8 cellular contexts compared by ENCODE assay signal in the genomic region with DNA sequence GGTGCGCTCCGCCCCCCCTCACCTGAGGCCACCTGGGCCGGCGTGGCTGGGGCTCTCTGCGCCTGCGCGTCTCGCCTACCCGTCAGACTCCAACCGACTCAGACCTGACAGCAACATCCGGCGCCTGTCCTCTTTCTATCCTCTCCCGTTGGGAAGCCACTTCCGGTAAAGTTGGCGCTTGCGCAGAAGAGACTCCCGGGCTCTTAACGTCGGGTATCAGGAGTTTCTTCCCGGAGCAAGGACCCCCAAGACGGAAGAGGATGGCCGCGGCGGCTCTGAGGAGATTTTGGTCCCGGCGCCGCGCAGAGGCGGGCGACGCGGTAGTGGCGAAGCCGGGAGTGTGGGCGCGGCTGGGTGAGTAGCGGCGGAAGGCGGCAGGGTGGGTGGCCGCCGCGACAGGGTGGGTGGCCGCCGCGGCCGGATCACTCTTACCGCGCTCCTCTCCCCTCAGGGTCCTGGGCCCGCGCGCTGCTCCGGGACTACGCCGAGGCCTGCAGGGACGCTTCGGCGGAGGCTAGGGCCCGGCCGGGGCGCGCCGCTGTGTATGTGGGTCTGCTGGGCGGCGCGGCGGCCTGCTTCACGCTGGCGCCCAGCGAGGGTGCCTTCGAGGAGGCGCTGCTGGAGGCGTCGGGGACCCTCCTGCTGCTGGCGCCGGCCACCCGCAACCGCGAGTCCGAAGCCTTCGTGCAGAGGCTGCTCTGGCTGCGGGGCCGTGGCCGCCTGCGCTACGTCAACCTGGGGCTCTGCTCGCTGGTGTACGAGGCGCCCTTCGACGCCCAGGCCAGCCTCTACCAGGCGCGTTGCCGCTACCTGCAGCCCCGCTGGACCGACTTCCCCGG. TPM values are rescaled to one million over a fixed set of nuclear protein-coding genes. Genes with fewer than 3 reads are reported as not detected.
A peak's percentile ranks its signal among the peaks of the same experiment; 100 is the strongest.
DNase-seq lines count a peak whose midpoint lies in the region; ATAC-seq and TF ChIP-seq lines count a peak whose summit lies in the region.

A gene (plus strand): TSS at position 249 of the 839 bp plus-strand sequence. CDS start 12 bp downstream, at position 261.
A gene (minus strand): TSS at position 77 of the 839 bp plus-strand sequence. CDS start 229 bp downstream, outside the sequence.

- ATAC-seq in HG02588 (IDR thresholded peaks at IDR 0.05; ENCODE audit: unreplicated experiment) (peak; percentile 64), thoracic aorta (ENCODE audit: insufficient number of reproducible peaks, low FRiP score, low read depth) (peak; percentile 88)

- H2AFZ ChIP-seq in osteoblast (ENCODE audit: low read length): peak within 1 kb of the TSS; percentile 57

- H3K27me3 Mint-ChIP-seq in activated naive CD8-positive, alpha-beta T cell: no peaks in the 10 kb centered on the region
- peaks cover 10% of the 10 kb centered on the region for H3K27me3 Mint-ChIP-seq in glutamatergic neuron (ENCODE audit: unreplicated experiment)

- H3K36me3 ChIP-seq in osteoblast (ENCODE audit: insufficient read depth, low read length): peaks cover 33% of the 10 kb centered on the region
- peaks cover 10% of the 10 kb centered on the region for H3K36me3 ChIP-seq in thoracic aorta

- H3K4me1 ChIP-seq in osteoblast (ENCODE audit: insufficient read depth, low read length) (peaks cover 17% of the 10 kb centered on the region), thoracic aorta (ENCODE audit: control insufficient read depth in 1 of 2, low read depth in 2 of 2) (peaks cover 15 to 32% of the 10 kb centered on the region in 2 donors)

- H3K4me3 ChIP-seq in osteoblast (ENCODE audit: insufficient read depth, low read length) (peak within 1 kb of the TSS; percentile 91), thoracic aorta (peak within 1 kb of the TSS; percentile 95)

- H3K27me3 ChIP-seq in osteoblast (ENCODE audit: insufficient read depth, low read length): no peaks in the 10 kb centered on the region
- H3K27me3 ChIP-seq in thoracic aorta (replicated peaks; ENCODE audit: insufficient read depth): no peaks in the 10 kb centered on the region

- DNase-seq in GM04503 (ENCODE audit: low read depth): peak; percentile 88
- peak; percentile 98 for DNase-seq in NCI-H1092 treated with DMSO at 0.1 percent for 48 hours (lab: John Stamatoyannopoulos, UW)
- DNase-seq in SKM-1 (lab: John Stamatoyannopoulos, UW; ENCODE audit: unreplicated experiment): peak; percentile 92
- DNase-seq in glutamatergic neuron: peak; percentile 95
- DNase-seq in osteoblast (ENCODE audit: insufficient read length, low spot score, missing footprints): peak; percentile 100
- DNase-seq in thoracic aorta (ENCODE audit: low spot score): peak; percentile 91

- peaks cover 61% of the 10 kb centered on the region for H3K79me2 ChIP-seq in osteoblast (ENCODE audit: insufficient read depth, low read length)

- peak within 1 kb of the TSS; percentile 86 for H3K27ac Mint-ChIP-seq in activated naive CD8-positive, alpha-beta T cell
- peak within 1 kb of the TSS; percentile 82 for H3K27ac Mint-ChIP-seq in glutamatergic neuron (ENCODE audit: unreplicated experiment)

- TF ChIP-seq CTCF in glutamatergic neuron (IDR thresholded peaks at IDR 0.05; ENCODE audit: partially characterized antibody, unreplicated experiment): no peak
- no peak for TF ChIP-seq CTCF in osteoblast (IDR thresholded peaks at IDR 0.05; ENCODE audit: extremely low read depth, low read depth, low read length)
- no peak for TF ChIP-seq CTCF in thoracic aorta (IDR thresholded peaks at IDR 0.05)

- no peaks in the 10 kb centered on the region for H3K9me3 Mint-ChIP-seq in activated naive CD8-positive, alpha-beta T cell (ENCODE audit: low read depth)
- H3K9me3 Mint-ChIP-seq in glutamatergic neuron (ENCODE audit: unreplicated experiment): peaks cover 6% of the 10 kb centered on the region

- H3K9me3 ChIP-seq in osteoblast (ENCODE audit: low read depth, low read length) (no peaks in the 10 kb centered on the region), thoracic aorta (no peaks in the 10 kb centered on the region)

- H3K36me3 Mint-ChIP-seq in activated naive CD8-positive, alpha-beta T cell: peaks cover 2% of the 10 kb centered on the region
- no peaks in the 10 kb centered on the region for H3K36me3 Mint-ChIP-seq in glutamatergic neuron (ENCODE audit: unreplicated experiment)

- H3K4me3 Mint-ChIP-seq in activated naive CD8-positive, alpha-beta T cell: peak within 1 kb of the TSS; percentile 91
- H3K4me3 Mint-ChIP-seq in glutamatergic neuron (ENCODE audit: unreplicated experiment): peak within 1 kb of the TSS; percentile 87

- H3K27ac ChIP-seq in osteoblast (ENCODE audit: low read depth, low read length) (peak within 1 kb of the TSS; percentile 70), thoracic aorta (peak within 1 kb of the TSS; percentile 74 to 83)

- H3K4me1 Mint-ChIP-seq in activated naive CD8-positive, alpha-beta T cell (ENCODE audit: low read depth): peaks cover 20% of the 10 kb centered on the region
- H3K4me1 Mint-ChIP-seq in glutamatergic neuron (ENCODE audit: low read depth, unreplicated experiment): peaks cover 3% of the 10 kb centered on the region

- H4K20me1 ChIP-seq in osteoblast (ENCODE audit: insufficient read depth, low read length): peaks cover 17% of the 10 kb centered on the region

- peak within 1 kb of the TSS; percentile 94 for H3K4me2 ChIP-seq in osteoblast (ENCODE audit: insufficient read depth, low read length)

RNA-seq across cellular contexts. Expression of the first gene that starts in this region (rescaled TPM):
- total RNA-seq in glutamatergic neuron (ENCODE audit: unreplicated experiment): 31.8 TPM
- 31.8 and 34.8 TPM in 2 replicates for total RNA-seq in osteoblast
- 10 to 100 TPM; 33.3 to 34.8 TPM for total RNA-seq in thoracic aorta

RNA-seq across cellular contexts. Expression of the second gene that starts in this region (rescaled TPM):
- total RNA-seq in glutamatergic neuron (ENCODE audit: unreplicated experiment): 47.2 TPM
- 114 and 126 TPM in 2 replicates for total RNA-seq in osteoblast
- total RNA-seq in thoracic aorta: 10 to 100 TPM; 51.2 to 79.6 TPM

Comparison
In these comparisons a context has a peak if more than half of its experiments do, and no peak if none do; other contexts are left out.
1. Peak in every context shown above with its lines: DNase-seq, ATAC-seq, H3K4me3 ChIP-seq and H3K27ac ChIP-seq.